13 cellular contexts compared by ENCODE assay signal in the genomic region with DNA sequence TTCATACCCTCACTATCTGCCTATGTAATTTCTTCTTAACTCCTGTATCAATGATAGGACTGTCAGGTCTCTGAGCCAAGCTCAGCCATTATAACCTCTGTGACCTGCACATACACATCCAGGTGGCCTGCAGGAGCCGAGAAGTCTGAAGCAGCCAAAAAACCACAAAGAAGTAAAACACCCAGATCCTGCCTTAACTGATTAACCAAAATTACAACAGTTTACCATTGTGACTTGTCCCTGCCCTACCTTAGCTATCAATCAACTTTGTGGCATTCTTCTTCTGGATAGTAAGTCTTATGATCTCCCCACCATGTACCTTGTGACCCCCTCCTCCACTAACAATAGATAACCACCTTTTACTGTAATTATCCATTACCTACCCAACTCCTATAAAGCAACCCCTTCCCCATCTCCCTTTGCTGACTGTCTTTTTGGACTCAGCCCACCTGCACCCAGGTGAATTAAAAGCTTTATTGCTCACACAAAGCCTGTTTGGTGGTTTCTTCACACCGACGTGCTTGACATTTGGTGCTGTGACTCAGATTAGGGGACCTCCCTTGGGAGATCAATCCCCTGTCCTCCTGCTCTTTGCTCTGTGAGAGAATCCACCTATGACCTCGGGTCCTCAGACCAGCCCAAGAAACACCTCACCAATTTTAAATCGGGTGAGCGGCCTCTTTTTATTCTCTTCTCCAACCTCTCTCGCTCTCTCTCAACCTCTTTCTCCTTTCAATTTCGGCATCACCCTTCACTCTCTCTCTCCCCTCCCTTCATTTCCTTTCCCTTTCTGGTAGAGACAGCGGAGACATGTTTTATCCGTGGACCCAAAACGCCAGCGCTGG. TPM values are rescaled to one million over a fixed set of nuclear protein-coding genes. Genes with fewer than 3 reads are reported as not detected.
DNase-seq lines count a peak whose midpoint lies in the region; ATAC-seq and TF ChIP-seq lines count a peak whose summit lies in the region.
"Had no signal": no experiment of that assay in that cellular context is flagged by ENCODE, and none has a peak within 500 bp of the region (broad histone marks: within the 10 kb centered on the region; RNA-seq: fewer than 3 reads in every experiment).

No MANE protein-coding gene starts in this region.

- POLR2A ChIA-PET in HEK293 (lab: Yijun Ruan, JAX): interaction anchor here (3.1 kb wide), 1 partner anchor 12 kb away, joined by 28 read pairs; the partner anchor contains the start of gene LGMN

- ATAC-seq in activated T-helper 17 cell treated with anti-CD3 and anti-CD28 coated beads, Interleukin-2, amount 50 U/mL, for 72 hours (replicated peaks): peak; percentile 78
- no peak for ATAC-seq in HG03457 (IDR thresholded peaks at IDR 0.05; ENCODE audit: unreplicated experiment)
- ATAC-seq: gastroesophageal sphincter had no signal

- H3K4me3 ChIP-seq in HEK293 (ENCODE audit: low read depth, low read length): no peak overlapping the region
- H3K4me3 ChIP-seq: gastroesophageal sphincter, SJSA1 had no signal

- H3K9me3 ChIP-seq in HEK293 (ENCODE audit: control insufficient read depth, insufficient read depth, low read depth, low read length): no peaks in the 10 kb centered on the region
- H3K9me3 ChIP-seq: gastroesophageal sphincter, SJSA1 had no signal

- no peaks in the 10 kb centered on the region for H3K36me3 ChIP-seq in HEK293 (ENCODE audit: control insufficient read depth in 2 of 2, insufficient read depth in 1 of 2, low read length in 2 of 2)
- H3K36me3 ChIP-seq: gastroesophageal sphincter, SJSA1 had no signal

- no peak for TF ChIP-seq CTCF in HEK293 (tag by site-specific recombination; IDR thresholded peaks at IDR 0.05)

- H3K27ac ChIP-seq in HEK293 (ENCODE audit: extremely low read depth, low read depth, low read length): no peak overlapping the region
- H3K27ac ChIP-seq: gastroesophageal sphincter, SJSA1, VCaP had no signal

- no peaks in the 10 kb centered on the region for H3K4me1 ChIP-seq in HEK293 (ENCODE audit: control insufficient read depth, insufficient read depth, low read length)
- H3K4me1 ChIP-seq: gastroesophageal sphincter had no signal

- peak overlapping the region; percentile 79 for H3K27ac Mint-ChIP-seq in activated naive CD4-positive, alpha-beta T cell treated with anti-CD3 and anti-CD28 coated beads, Interleukin-2, amount 10 ng/mL, durations not matched to agents 7 days and 5 days
- peak overlapping the region; percentile 76 for H3K27ac Mint-ChIP-seq in activated T-helper 17 cell treated with anti-CD3 and anti-CD28 coated beads, Interleukin-2, amount 50 U/mL, for 72 hours
- H3K27ac Mint-ChIP-seq in stimulated activated naive CD8-positive, alpha-beta T cell treated with anti-CD3 and anti-CD28 coated beads, Interleukin-15, Interleukin-2, amounts not matched to agents 100 ng/mL and 50 ng/mL, for 24 hours: no peak overlapping the region
- H3K27ac Mint-ChIP-seq: endodermal cell, HFFc6 had no signal

- CTCF ChIA-PET in activated naive CD4-positive, alpha-beta T cell treated with anti-CD3 and anti-CD28 coated beads, Interleukin-2, amount 10 ng/mL, durations not matched to agents 7 days and 5 days (lab: Charles Lee): interaction anchor here (0.8 kb wide), 1 partner anchor 23 kb away, joined by 3 read pairs; no protein-coding TSS in a partner anchor
- CTCF ChIA-PET in HEK293 (lab: Yijun Ruan, JAX): no interaction called here

- H3K27me3 Mint-ChIP-seq in activated naive CD4-positive, alpha-beta T cell treated with anti-CD3 and anti-CD28 coated beads, Interleukin-2, amount 10 ng/mL, durations not matched to agents 7 days and 5 days: peaks cover 18% of the 10 kb centered on the region
- H3K27me3 Mint-ChIP-seq in activated T-helper 17 cell treated with anti-CD3 and anti-CD28 coated beads, Interleukin-2, amount 50 U/mL, for 72 hours: peaks cover 10% of the 10 kb centered on the region
- H3K27me3 Mint-ChIP-seq in stimulated activated naive CD8-positive, alpha-beta T cell treated with anti-CD3 and anti-CD28 coated beads, Interleukin-15, Interleukin-2, amounts not matched to agents 100 ng/mL and 50 ng/mL, for 24 hours: peaks cover 34% of the 10 kb centered on the region

- peak overlapping the region; percentile 22 for H3K4me3 Mint-ChIP-seq in activated naive CD4-positive, alpha-beta T cell treated with anti-CD3 and anti-CD28 coated beads, Interleukin-2, amount 10 ng/mL, durations not matched to agents 7 days and 5 days
- peak overlapping the region; percentile 34 for H3K4me3 Mint-ChIP-seq in activated T-helper 17 cell treated with anti-CD3 and anti-CD28 coated beads, Interleukin-2, amount 50 U/mL, for 72 hours
- H3K4me3 Mint-ChIP-seq in stimulated activated naive CD8-positive, alpha-beta T cell treated with anti-CD3 and anti-CD28 coated beads, Interleukin-15, Interleukin-2, amounts not matched to agents 100 ng/mL and 50 ng/mL, for 24 hours: peak overlapping the region; percentile 5
- H3K4me3 Mint-ChIP-seq: endodermal cell, HFFc6 had no signal

- peak; percentile 43 for DNase-seq in activated naive CD4-positive, alpha-beta T cell treated with anti-CD3 and anti-CD28 coated beads, Interleukin-2, amount 10 ng/mL, durations not matched to agents 7 days and 5 days
- DNase-seq in activated naive CD4-positive, alpha-beta T cell treated with anti-CD3 and anti-CD28 coated beads, Interleukin-2, amount 50 U/mL, for 16 hours: no peak
- no peak for DNase-seq in NAMALWA (ENCODE audit: low spot score)
- DNase-seq in effector CD4-positive, alpha-beta T cell: no peak

- H3K4me1 Mint-ChIP-seq in activated naive CD4-positive, alpha-beta T cell treated with anti-CD3 and anti-CD28 coated beads, Interleukin-2, amount 10 ng/mL, durations not matched to agents 7 days and 5 days: peaks cover 37% of the 10 kb centered on the region
- peaks cover 16% of the 10 kb centered on the region for H3K4me1 Mint-ChIP-seq in activated T-helper 17 cell treated with anti-CD3 and anti-CD28 coated beads, Interleukin-2, amount 50 U/mL, for 72 hours
- peaks cover 21% of the 10 kb centered on the region for H3K4me1 Mint-ChIP-seq in stimulated activated naive CD8-positive, alpha-beta T cell treated with anti-CD3 and anti-CD28 coated beads, Interleukin-15, Interleukin-2, amounts not matched to agents 100 ng/mL and 50 ng/mL, for 24 hours (ENCODE audit: low read depth)
- H3K4me1 Mint-ChIP-seq: endodermal cell had no signal

- peaks cover 3% of the 10 kb centered on the region for H3K9me3 Mint-ChIP-seq in activated naive CD4-positive, alpha-beta T cell treated with anti-CD3 and anti-CD28 coated beads, Interleukin-2, amount 10 ng/mL, durations not matched to agents 7 days and 5 days
- no peaks in the 10 kb centered on the region for H3K9me3 Mint-ChIP-seq in activated T-helper 17 cell treated with anti-CD3 and anti-CD28 coated beads, Interleukin-2, amount 50 U/mL, for 72 hours
- peaks cover 8% of the 10 kb centered on the region for H3K9me3 Mint-ChIP-seq in stimulated activated naive CD8-positive, alpha-beta T cell treated with anti-CD3 and anti-CD28 coated beads, Interleukin-15, Interleukin-2, amounts not matched to agents 100 ng/mL and 50 ng/mL, for 24 hours
- H3K9me3 Mint-ChIP-seq: endodermal cell, HFFc6 had no signal

- peaks cover 2% of the 10 kb centered on the region for H3K36me3 Mint-ChIP-seq in activated naive CD4-positive, alpha-beta T cell treated with anti-CD3 and anti-CD28 coated beads, Interleukin-2, amount 10 ng/mL, durations not matched to agents 7 days and 5 days
- H3K36me3 Mint-ChIP-seq in activated T-helper 17 cell treated with anti-CD3 and anti-CD28 coated beads, Interleukin-2, amount 50 U/mL, for 72 hours (ENCODE audit: low read depth): no peaks in the 10 kb centered on the region
- H3K36me3 Mint-ChIP-seq in stimulated activated naive CD8-positive, alpha-beta T cell treated with anti-CD3 and anti-CD28 coated beads, Interleukin-15, Interleukin-2, amounts not matched to agents 100 ng/mL and 50 ng/mL, for 24 hours (ENCODE audit: low read depth): no peaks in the 10 kb centered on the region

TF ChIP-seq in HEK293, 187 proteins besides CTCF, POLR2A, EP300 and RAD21:
- TF ChIP-seq PRDM1 (tag by site-specific recombination; IDR thresholded peaks at IDR 0.05) (peak; percentile 80), KLF8 (tag by site-specific recombination; IDR thresholded peaks at IDR 0.05) (no peak)

RNA-seq across cellular contexts. Expression of gene LGMN, which starts 11.5 kb away (rescaled TPM):
- 10 to 100 TPM in 1 of 2 donors, 1 to 10 TPM in 1; 3.6 to 16.5 TPM for total RNA-seq in activated T-helper 17 cell treated with anti-CD3 and anti-CD28 coated beads, Interleukin-2, amount 50 U/mL, for 72 hours

RNA-seq across cellular contexts. Expression of gene GOLGA5, which starts 34.2 kb away (rescaled TPM):
- total RNA-seq in activated T-helper 17 cell treated with anti-CD3 and anti-CD28 coated beads, Interleukin-2, amount 50 U/mL, for 72 hours: 10 to 100 TPM; 18.8 to 19.5 TPM
